In genomic region chr10:132537713-132538020, GRCh38 we compare ENCODE assay signal across 8 cellular contexts. TPM values are rescaled to one million over a fixed set of nuclear protein-coding genes. Genes with fewer than 3 reads are reported as not detected.
DNase-seq lines count a peak whose midpoint lies in the region; ATAC-seq and TF ChIP-seq lines count a peak whose summit lies in the region.

Gene INPP5A, plus strand, starts transcription at chr10:132537787. Its CDS starts 310 bp downstream, at chr10:132538097.

- H3K27me3 ChIP-seq in breast epithelium (no peaks in the 10 kb centered on the region), tibial artery (no peaks in the 10 kb centered on the region)

- H3K9me3 ChIP-seq in breast epithelium, result no peaks in the 10 kb centered on the region
- no peaks in the 10 kb centered on the region for H3K9me3 ChIP-seq in tibial artery

- H3K4me1 ChIP-seq in breast epithelium (peaks cover 6 to 22% of the 10 kb centered on the region in 2 donors), tibial artery (peaks cover 0 to 59% (median 52%) of the 10 kb centered on the region in 4 donors)

- peak within 1 kb of the TSS; percentile 44 for H3K27ac ChIP-seq in 22Rv1
- peak within 1 kb of the TSS; percentile 87 for H3K27ac ChIP-seq in breast epithelium
- H3K27ac ChIP-seq in tibial artery, result peak within 1 kb of the TSS; percentile 86 to 89

- no peak for TF ChIP-seq POLR2A in breast epithelium (IDR thresholded peaks at IDR 0.05)
- no peak for TF ChIP-seq POLR2A in lower leg skin (IDR thresholded peaks at IDR 0.05)

- ATAC-seq in HG03159 (IDR thresholded peaks at IDR 0.05; ENCODE audit: unreplicated experiment) (peak; percentile 1), HG03460 (IDR thresholded peaks at IDR 0.05; ENCODE audit: unreplicated experiment) (no peak)

- H3K36me3 ChIP-seq in breast epithelium, result no peaks in the 10 kb centered on the region
- no peaks in the 10 kb centered on the region for H3K36me3 ChIP-seq in tibial artery

- 0% methylated on average over 7 of the region's 53 CpGs; no CpG with 5 or more reads in 1 of the 2 donors for WGBS in lower leg skin, 2 donors

- no peak for TF ChIP-seq CTCF in 22Rv1 (IDR thresholded peaks at IDR 0.05)
- TF ChIP-seq CTCF in breast epithelium (IDR thresholded peaks at IDR 0.05), result no peak
- no peak for TF ChIP-seq CTCF in lower leg skin (IDR thresholded peaks at IDR 0.05)
- TF ChIP-seq CTCF in tibial artery (IDR thresholded peaks at IDR 0.05), result no peak

- no peak for DNase-seq in breast epithelium (ENCODE audit: low spot score in 2 of 2)
- no peak for DNase-seq in lower leg skin (ENCODE audit: low spot score in 2 of 2)
- DNase-seq in tibial artery, result no peak
- DNase-seq in NCI-H146 (lab: John Stamatoyannopoulos, UW), result no peak
- DNase-seq in NCI-H1417 treated with DMSO at 0.1 percent for 48 hours (lab: John Stamatoyannopoulos, UW), result no peak

- intact Hi-C loops in breast epithelium (cut with DNase I; ENCODE audit: low total_unique reads), result no loop called here
- intact Hi-C loops in lower leg skin (cut with DNase I; ENCODE audit: low total_unique reads), result no loop called here
- intact Hi-C loops in tibial artery (cut with DNase I; ENCODE audit: low total_unique reads), result loop anchor here (2.0 to 5.0 kb wide), 3 partner anchors 19 to 100 kb away; no protein-coding TSS in a partner anchor

- H3K4me3 ChIP-seq in breast epithelium, result peak within 1 kb of the TSS; percentile 69 to 86 (median 73)
- peak within 1 kb of the TSS; percentile 55 for H3K4me3 ChIP-seq in lower leg skin (ENCODE audit: low read depth, poor library complexity, severe bottlenecking)
- peak within 1 kb of the TSS; percentile 69 to 84 for H3K4me3 ChIP-seq in tibial artery

RNA-seq across cellular contexts. Expression of gene INPP5A, which starts in this region (rescaled TPM):
- total RNA-seq in breast epithelium, result 10 to 100 TPM; 26.6 to 50.6 (median 38.7) TPM
- 10 to 100 TPM; 31.2 to 51.8 (median 41.5) TPM for total RNA-seq in lower leg skin
